19 cellular contexts compared by ENCODE assay signal in genomic region chr9:70054546-70054945, GRCh38. TPM values are rescaled to one million over a fixed set of nuclear protein-coding genes. Genes with fewer than 3 reads are reported as not detected.
DNase-seq lines count a peak whose midpoint lies in the region; TF ChIP-seq lines count a peak whose summit lies in the region.
"Had no signal": no experiment of that assay in that cellular context is flagged by ENCODE, and none has a peak within 500 bp of the region (broad histone marks: within the 10 kb centered on the region; RNA-seq: fewer than 3 reads in every experiment).

No MANE protein-coding gene starts in this region.

- no peaks in the 10 kb centered on the region for H3K79me1 ChIP-seq in trophoblast cell (ENCODE audit: low read length)

- H3K79me2 ChIP-seq in mammary epithelial cell (ENCODE audit: insufficient read depth, low read length) = peaks cover 10% of the 10 kb centered on the region
- no peaks in the 10 kb centered on the region for H3K79me2 ChIP-seq in trophoblast cell (ENCODE audit: control insufficient read depth, insufficient read depth, low read length, poor library complexity)

- H3K4me1 ChIP-seq in mammary epithelial cell (ENCODE audit: insufficient read depth, low read length) (peaks cover 39% of the 10 kb centered on the region), stomach smooth muscle (ENCODE audit: control insufficient read depth, insufficient read depth, low read length) (peaks cover 73% of the 10 kb centered on the region), trophoblast cell (ENCODE audit: control insufficient read depth in 1 of 2, insufficient read depth in 2 of 2, low read length in 2 of 2) (no peaks in the 10 kb centered on the region), HAP-1 (no peaks in the 10 kb centered on the region)

- dilution Hi-C loops in mammary epithelial cell (cut with HindIII; ENCODE audit: low sequenced_read_pairs) = no loop called here

- H4K8ac ChIP-seq in trophoblast cell (ENCODE audit: low read depth, low read length) = no peak overlapping the region

- BruUV-seq in mammary epithelial cell (replicated peaks; lab: Mats Ljungman, UMichigan) = no TSS peak

- intact Hi-C loops in mammary epithelial cell (cut with micrococcal nuclease) = no loop called here
- intact Hi-C loops in posterior cingulate gyrus (cut with DNase I) = no loop called here

- no peak for TF ChIP-seq CTCF in mammary epithelial cell (conservative IDR thresholded peaks at IDR 0.05 in 1 of 2, IDR thresholded peaks at IDR 0.05 in 1 of 2; ENCODE audit: extremely low read depth in 1 of 2, insufficient read depth in 1 of 2, low read depth in 1 of 2, low read length in 2 of 2)

- H3K23ac ChIP-seq in trophoblast cell (ENCODE audit: low read length) = no peak overlapping the region

- H3K4me3 ChIP-seq in mammary epithelial cell (replicated peaks in 1 of 3; ENCODE audit: insufficient read depth in 1 of 3, low read depth in 2 of 3, low read length in 3 of 3) (no peak overlapping the region), stomach smooth muscle (ENCODE audit: low read length in 2 of 2) (no peak overlapping the region), trophoblast cell (ENCODE audit: low read depth, low read length) (no peak overlapping the region), HAP-1 (no peak overlapping the region)
- H3K4me3 ChIP-seq: lung had no signal

- 54% methylated on average over 3 of the region's 3 CpGs for WGBS in mammary epithelial cell (ENCODE audit: low coverage, missing lambda C conversion rate)
- 100% methylated on average over 1 of the region's 3 CpGs for WGBS in trophoblast cell (ENCODE audit: extremely low coverage, insufficient coverage, insufficient read length)

- CTCF ChIA-PET in mammary epithelial cell (lab: Charles Lee; ENCODE audit: low non-redundant PET) = interaction anchor here (0.6 kb wide), 1 partner anchor 26 kb away, joined by 7 read pairs; no protein-coding TSS in a partner anchor

- in situ Hi-C loops in mammary epithelial cell (cut with MboI; ENCODE audit: low sequenced_read_pairs in 2 of 2) (no loop called here), HAP-1 (cut with MboI; ENCODE audit: low sequenced_read_pairs) (no loop called here)

- peak overlapping the region; percentile 59 for H3K4me2 ChIP-seq in mammary epithelial cell (ENCODE audit: insufficient read depth, low read depth, low read length)
- H3K4me2 ChIP-seq in trophoblast cell (ENCODE audit: low read length) = no peak overlapping the region

- no peak overlapping the region for H3K14ac ChIP-seq in trophoblast cell (ENCODE audit: low read length)

- H2BK5ac ChIP-seq in trophoblast cell (ENCODE audit: low read depth, low read length, poor library complexity) = no peak overlapping the region

- H3K9me3 ChIP-seq in mammary epithelial cell (replicated peaks; ENCODE audit: insufficient read depth, low read length) (no peaks in the 10 kb centered on the region), stomach smooth muscle (ENCODE audit: control insufficient read depth in 2 of 2, low read length in 2 of 2) (no peaks in the 10 kb centered on the region), trophoblast cell (ENCODE audit: insufficient read depth, low read depth, low read length) (no peaks in the 10 kb centered on the region), HAP-1 (no peaks in the 10 kb centered on the region)

- H2AK5ac ChIP-seq in trophoblast cell (ENCODE audit: low read length) = no peak overlapping the region

- no peak overlapping the region for H4K91ac ChIP-seq in trophoblast cell (ENCODE audit: low read depth, low read length)

- H3K27ac ChIP-seq in mammary epithelial cell (ENCODE audit: insufficient read depth, low read depth, low read length) = no peak overlapping the region
- peak overlapping the region; percentile 89 for H3K27ac ChIP-seq in stomach smooth muscle (ENCODE audit: low read length)
- H3K27ac ChIP-seq in trophoblast cell (ENCODE audit: low read depth, low read length) = no peak overlapping the region

- H3K27me3 ChIP-seq in mammary epithelial cell (ENCODE audit: insufficient read depth, low read length) (no peaks in the 10 kb centered on the region), stomach smooth muscle (ENCODE audit: control insufficient read depth in 1 of 2, insufficient read depth in 2 of 2, low read length in 2 of 2) (no peaks in the 10 kb centered on the region), trophoblast cell (ENCODE audit: insufficient read depth, low read length) (no peaks in the 10 kb centered on the region), HAP-1 (ENCODE audit: low read depth) (peaks cover 40% of the 10 kb centered on the region)

- no peak overlapping the region for H3K18ac ChIP-seq in trophoblast cell (ENCODE audit: low read length)

- H3K4ac ChIP-seq in trophoblast cell (ENCODE audit: low read depth, low read length) = no peak overlapping the region

- no peak overlapping the region for H2BK120ac ChIP-seq in trophoblast cell (ENCODE audit: insufficient read depth, low read length, poor library complexity)

- DNase-seq in LHCN-M2 (ENCODE audit: low read depth) = peak; percentile 69
- no peak for DNase-seq in mammary epithelial cell
- DNase-seq in kidney tubule cell (ENCODE audit: low spot score) = peak; percentile 72
- DNase-seq in stimulated activated CD4-positive, alpha-beta T cell treated with anti-CD3 and anti-CD28 coated beads, Interleukin-4, amount 100 ng/mL, for 24 hours = no peak
- DNase-seq in trophoblast cell = no peak
- no peak for DNase-seq in HAP-1 (ENCODE audit: low spot score in 2 of 2)
- no peak for DNase-seq in posterior cingulate gyrus
- DNase-seq: activated CD4-positive, alpha-beta T cell treated with anti-CD3 and anti-CD28 coated beads, Interleukin-2, amount 10 ng/mL, durations not matched to agents 24 days and 14 days; activated CD8-positive, alpha-beta memory T cell treated with anti-CD3 and anti-CD28 coated beads, Interleukin-2, amount 50 U/mL, for 4 hours; caudate nucleus; CD4-positive, alpha-beta T cell; effector CD8-positive, alpha-beta T cell; KG1; naive thymus-derived CD8-positive, alpha-beta T cell; Right ventricle myocardium superior; stimulated activated CD8-positive, alpha-beta memory T cell treated with anti-CD3 and anti-CD28 coated beads, Interleukin-4, amount 100 ng/mL, for 48 hours; T-helper 1 cell had no signal

- H2AFZ ChIP-seq in mammary epithelial cell (ENCODE audit: low read depth, low read length) (no peak overlapping the region), trophoblast cell (ENCODE audit: insufficient read depth, low read length, poor library complexity) (no peak overlapping the region)

- H3K36me3 ChIP-seq in mammary epithelial cell (ENCODE audit: insufficient read depth, low read length) (no peaks in the 10 kb centered on the region), stomach smooth muscle (ENCODE audit: control insufficient read depth in 2 of 2, insufficient read depth in 2 of 2, low read length in 2 of 2) (peaks cover 0 to 4% of the 10 kb centered on the region in 2 donors), trophoblast cell (ENCODE audit: control insufficient read depth in 1 of 2, insufficient read depth in 2 of 2, low read length in 2 of 2) (peaks cover 0 to 1% of the 10 kb centered on the region in 2 experiments), HAP-1 (replicated peaks) (no peaks in the 10 kb centered on the region)

- no peak overlapping the region for H2BK12ac ChIP-seq in trophoblast cell (ENCODE audit: low read length)

- no peak overlapping the region for H3K9ac ChIP-seq in mammary epithelial cell (ENCODE audit: insufficient read depth, low read length)
- no peak overlapping the region for H3K9ac ChIP-seq in stomach smooth muscle (ENCODE audit: low read length in 2 of 2)
- no peak overlapping the region for H3K9ac ChIP-seq in trophoblast cell (ENCODE audit: low read length)

- no peaks in the 10 kb centered on the region for H4K20me1 ChIP-seq in mammary epithelial cell (ENCODE audit: insufficient read depth, low read length)

- no peak overlapping the region for H4K12ac ChIP-seq in trophoblast cell (ENCODE audit: low read depth, low read length)

RNA-seq across cellular contexts. Expression of gene MAMDC2, which starts 10.9 kb away (rescaled TPM):
- total RNA-seq in LHCN-M2 (2014; rRNA removed) (42.1 and 53.2 TPM in 2 replicates), mammary epithelial cell (10 to 100 TPM in 1 of 2 donors, 1 to 10 TPM in 1; 8.3 to 33.5 TPM)
- 19.7 TPM for polyA plus RNA-seq in LHCN-M2 (2012)
- 10.9 TPM for polyA plus RNA-seq in mammary epithelial cell
- 13.5 TPM for polyA minus RNA-seq in mammary epithelial cell
- polyA plus RNA-seq in trophoblast cell (2013) = 5.6 and 6.8 TPM in 2 replicates
- total RNA-seq: activated CD4-positive, alpha-beta T cell treated with anti-CD3 and anti-CD28 coated beads, Interleukin-2, amount 10 ng/mL, durations not matched to agents 24 days and 14 days; naive thymus-derived CD8-positive, alpha-beta T cell had no signal

Comparison
In these comparisons a context has a peak if more than half of its experiments do, and no peak if none do; other contexts are left out.
1. DNase-seq: peak in LHCN-M2 (single experiment) and kidney tubule cell (single experiment); none in mammary epithelial cell (single experiment), stimulated activated CD4-positive, alpha-beta T cell treated with anti-CD3 and anti-CD28 coated beads, Interleukin-4, amount 100 ng/mL, for 24 hours (single experiment), trophoblast cell (0 of 2), HAP-1 (0 of 2) and posterior cingulate gyrus (0 of 10).